24 cellular contexts compared by ENCODE assay signal in the genomic region with DNA sequence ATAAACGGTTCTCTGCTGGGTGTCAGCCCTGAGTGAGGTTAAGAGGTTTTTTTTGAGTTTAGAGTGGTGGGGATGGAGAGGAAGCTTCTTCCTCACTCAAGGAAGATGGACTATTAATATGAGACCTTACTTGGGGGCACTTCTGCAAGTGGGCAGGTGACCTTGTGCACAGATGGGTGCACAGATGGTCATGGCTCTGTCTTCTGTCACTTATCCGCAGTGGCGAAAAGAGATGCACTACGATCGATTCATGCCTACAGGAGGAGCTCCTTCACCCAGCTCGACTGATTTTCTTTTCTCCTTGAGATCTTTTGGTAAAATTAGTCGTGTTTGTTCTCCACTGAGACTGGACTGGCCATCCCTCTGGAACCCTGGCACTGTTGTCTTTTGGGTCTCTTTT. TPM values are rescaled to one million over a fixed set of nuclear protein-coding genes. Genes with fewer than 3 reads are reported as not detected.
"Had no signal": no experiment of that assay in that cellular context is flagged by ENCODE, and none has a peak within 500 bp of the region (broad histone marks: within the 10 kb centered on the region; RNA-seq: fewer than 3 reads in every experiment).

No MANE protein-coding gene starts in this region.

- H3K36me3 Mint-ChIP-seq: neural progenitor cell; stimulated activated effector memory CD8-positive, alpha-beta T cell treated with anti-CD3 and anti-CD28 coated beads, Interleukin-12 subunit alpha, Interleukin-12 subunit beta, amount 100 ng/mL, for 72 hours; stimulated activated naive B cell treated with anti-CD40 and anti-IgM and Interleukin-4, amounts not matched to agents 10 μg/mL and 1 μg/mL and 100 μg/mL, for 72 hours had no signal

- H3K9me3 Mint-ChIP-seq: neural progenitor cell; stimulated activated naive B cell treated with anti-CD40 and anti-IgM and Interleukin-4, amounts not matched to agents 10 μg/mL and 1 μg/mL and 100 μg/mL, for 72 hours; stimulated activated naive CD8-positive, alpha-beta T cell treated with anti-CD3 and anti-CD28 coated beads, Interleukin-15, Interleukin-2, amounts not matched to agents 100 ng/mL and 50 ng/mL, for 24 hours had no signal

- H3K27me3 Mint-ChIP-seq: progenitor cell of endocrine pancreas; stimulated activated naive B cell treated with anti-CD40 and anti-IgM and Interleukin-4, amounts not matched to agents 10 μg/mL and 1 μg/mL and 100 μg/mL, for 72 hours; stimulated activated naive CD8-positive, alpha-beta T cell treated with anti-CD3 and anti-CD28 coated beads, Interleukin-15, Interleukin-2, amounts not matched to agents 100 ng/mL and 50 ng/mL, for 24 hours had no signal

- H3K4me3 Mint-ChIP-seq: nephron; neural progenitor cell; stimulated activated effector memory CD8-positive, alpha-beta T cell treated with anti-CD3 and anti-CD28 coated beads, Interleukin-12 subunit alpha, Interleukin-12 subunit beta, amount 100 ng/mL, for 72 hours; stimulated activated naive B cell treated with anti-CD40 and anti-IgM and Interleukin-4, amounts not matched to agents 10 μg/mL and 1 μg/mL and 100 μg/mL, for 72 hours; stimulated activated naive CD8-positive, alpha-beta T cell treated with anti-CD3 and anti-CD28 coated beads, Interleukin-15, Interleukin-2, amounts not matched to agents 100 ng/mL and 50 ng/mL, for 24 hours had no signal

- H3K4me1 Mint-ChIP-seq: neural progenitor cell; stimulated activated effector memory CD8-positive, alpha-beta T cell treated with anti-CD3 and anti-CD28 coated beads, Interleukin-12 subunit alpha, Interleukin-12 subunit beta, amount 100 ng/mL, for 72 hours; stimulated activated naive B cell treated with anti-CD40 and anti-IgM and Interleukin-4, amounts not matched to agents 10 μg/mL and 1 μg/mL and 100 μg/mL, for 72 hours had no signal

- H3K27ac Mint-ChIP-seq: nephron; neural progenitor cell; progenitor cell of endocrine pancreas; stimulated activated effector memory CD8-positive, alpha-beta T cell treated with anti-CD3 and anti-CD28 coated beads, Interleukin-12 subunit alpha, Interleukin-12 subunit beta, amount 100 ng/mL, for 72 hours; stimulated activated naive B cell treated with anti-CD40 and anti-IgM and Interleukin-4, amounts not matched to agents 10 μg/mL and 1 μg/mL and 100 μg/mL, for 72 hours; stimulated activated naive CD8-positive, alpha-beta T cell treated with anti-CD3 and anti-CD28 coated beads, Interleukin-15, Interleukin-2, amounts not matched to agents 100 ng/mL and 50 ng/mL, for 24 hours had no signal

- DNase-seq: occipital lobe; ovary; posterior cingulate gyrus; psoas muscle; right cardiac atrium; right lobe of liver; sigmoid colon; small intestine; stimulated activated CD4-positive, alpha-beta T cell treated with anti-CD3 and anti-CD28 coated beads, Interleukin-15, amount 100 ng/mL, for 24 hours; stimulated activated CD4-positive, alpha-beta T cell treated with anti-CD3 and anti-CD28 coated beads, Interleukin-2, amount 100 ng/mL, for 24 hours; stimulated activated CD4-positive, alpha-beta T cell treated with anti-CD3 and anti-CD28 coated beads, Interleukin-2, amount 100 ng/mL, for 48 hours; stimulated activated CD4-positive, alpha-beta T cell treated with anti-CD3 and anti-CD28 coated beads, Interleukin-4, amount 100 ng/mL, for 24 hours; stimulated activated naive B cell treated with anti-CD40 and anti-IgM and Interleukin-4, amounts not matched to agents 10 μg/mL and 1 μg/mL and 100 μg/mL, for 72 hours; stimulated activated naive CD4-positive, alpha-beta T cell treated with Interleukin-2 at 50 U/mL for 16 hours; stomach; thyroid gland; trophoblast cell; upper lobe of left lung had no signal

- ATAC-seq: psoas muscle; right cardiac atrium; right lobe of liver; stimulated activated effector memory CD8-positive, alpha-beta T cell treated with anti-CD3 and anti-CD28 coated beads, Interleukin-12 subunit alpha, Interleukin-12 subunit beta, amount 100 ng/mL, for 72 hours; stimulated activated naive B cell treated with anti-CD40 and anti-IgM and Interleukin-4, amounts not matched to agents 10 μg/mL and 1 μg/mL and 100 μg/mL, for 72 hours had no signal

RNA-seq across cellular contexts. Expression of gene CYYR1, which starts 22.9 kb away (rescaled TPM):
- total RNA-seq: osteoblast had no signal
